24 cellular contexts compared by ENCODE assay signal in genomic region chr3:76615739-76616138, GRCh38.
"Had no signal": no experiment of that assay in that cellular context is flagged by ENCODE, and none has a peak within 500 bp of the region (broad histone marks: within the 10 kb centered on the region; RNA-seq: fewer than 3 reads in every experiment).

No MANE protein-coding gene starts in this region.

- H3K4me2 ChIP-seq: hepatocyte, neural progenitor cell, smooth muscle cell had no signal

- H3K9ac ChIP-seq: neural progenitor cell, parathyroid adenoma had no signal

- H3K9me3 ChIP-seq: colonic mucosa, esophagus muscularis mucosa, gastrocnemius medialis, heart left ventricle, right lobe of liver, stomach, testis, tibial artery had no signal

- FAIRE-seq: endothelial cell of umbilical vein, kidney had no signal

- H3K4me3 ChIP-seq: colonic mucosa, esophagus muscularis mucosa, gastrocnemius medialis, heart left ventricle, hepatocyte, lung, neural progenitor cell, right lobe of liver, smooth muscle cell, stomach, testis, tibial artery had no signal

- H3K27me3 ChIP-seq: colonic mucosa, esophagus muscularis mucosa, gastrocnemius medialis, heart left ventricle, hepatocyte, neural progenitor cell, right lobe of liver, stomach, testis, tibial artery had no signal

- H2AFZ ChIP-seq: hepatocyte, neural progenitor cell, parathyroid adenoma had no signal

- DNase-seq: colonic mucosa; dermis blood vessel endothelial cell; effector memory CD4-positive, alpha-beta T cell; gastrocnemius medialis; heart left ventricle; kidney; naive thymus-derived CD4-positive, alpha-beta T cell; right lobe of liver; stimulated activated CD4-positive, alpha-beta T cell treated with anti-CD3 and anti-CD28 coated beads, Interleukin-12 subunit alpha, Interleukin-12 subunit beta, amount 100 ng/mL, for 4 hours; stimulated activated CD4-positive, alpha-beta T cell treated with anti-CD3 and anti-CD28 coated beads, Interleukin-1b, Interleukin-23, amount 100 ng/mL, for 48 hours; stimulated activated CD4-positive, alpha-beta T cell treated with anti-CD3 and anti-CD28 coated beads, Interleukin-4, amount 100 ng/mL, for 1 hour; stimulated activated CD8-positive, alpha-beta memory T cell treated with anti-CD3 and anti-CD28 coated beads, Interleukin-4, amount 100 ng/mL, for 48 hours; stimulated activated naive CD4-positive, alpha-beta T cell treated with Interleukin-2 at 50 U/mL for 16 hours; stomach; testis; tibial artery had no signal

- H3K4me1 ChIP-seq: colonic mucosa, esophagus muscularis mucosa, gastrocnemius medialis, heart left ventricle, neural progenitor cell, parathyroid adenoma, right lobe of liver, stomach, testis, tibial artery had no signal

- H3K79me2 ChIP-seq: hepatocyte, parathyroid adenoma had no signal

- H3K27ac ChIP-seq: colonic mucosa, esophagus muscularis mucosa, gastrocnemius medialis, heart left ventricle, hepatocyte, neural progenitor cell, parathyroid adenoma, right lobe of liver, stomach, testis, tibial artery had no signal

- ATAC-seq: gastrocnemius medialis; heart left ventricle; left lobe of liver; naive thymus-derived CD4-positive, alpha-beta T cell; right lobe of liver had no signal

- H3K36me3 ChIP-seq: colonic mucosa, esophagus muscularis mucosa, gastrocnemius medialis, heart left ventricle, neural progenitor cell, right lobe of liver, stomach, tibial artery had no signal
